ENCODE assay signal across 8 cellular contexts in genomic region chr2:203718087-203718486, GRCh38. TPM values are rescaled to one million over a fixed set of nuclear protein-coding genes. Genes with fewer than 3 reads are reported as not detected.
A peak's percentile ranks its signal among the peaks of the same experiment; 100 is the strongest.
DNase-seq lines count a peak whose midpoint lies in the region; ATAC-seq, FAIRE-seq and TF ChIP-seq lines count a peak whose summit lies in the region.

No MANE protein-coding gene starts in this region.

- intact Hi-C loops in upper lobe of right lung (cut with DNase I): no loop called here
- intact Hi-C loops in sigmoid colon (cut with DNase I): no loop called here

- H3K27me3 ChIP-seq in upper lobe of right lung (no peaks in the 10 kb centered on the region), sigmoid colon (no peaks in the 10 kb centered on the region), neuronal stem cell (ENCODE audit: control insufficient read depth in 3 of 3, insufficient read depth in 3 of 3, low read depth in 1 of 3, low read length in 3 of 3) (peaks cover 0 to 5% (median 0%) of the 10 kb centered on the region in 3 experiments)

- no peak for TF ChIP-seq EP300 in sigmoid colon (IDR thresholded peaks at IDR 0.05)

- no peak for DNase-seq in H54 (ENCODE audit: insufficient read length, low spot score)
- DNase-seq in NK-92 (lab: John Stamatoyannopoulos, UW; ENCODE audit: unreplicated experiment): peak; percentile 34
- peak; percentile 27 to 56 for DNase-seq in cardiac fibroblast (ENCODE audit: low read depth in 2 of 2)
- no peak for DNase-seq in upper lobe of right lung
- DNase-seq in sigmoid colon: no peak
- no peak for DNase-seq in neuronal stem cell (ENCODE audit: low spot score)
- DNase-seq in putamen (ENCODE audit: low spot score): no peak

- H3K18ac ChIP-seq in neuronal stem cell (ENCODE audit: low read length): no peak overlapping the region

- H2AK5ac ChIP-seq in neuronal stem cell (ENCODE audit: low read depth, low read length): no peak overlapping the region

- peak; percentile 11 for FAIRE-seq in H54 (lab: Jason Lieb, UNC)

- H3K27ac ChIP-seq in upper lobe of right lung: no peak overlapping the region
- no peak overlapping the region for H3K27ac ChIP-seq in sigmoid colon
- H3K27ac ChIP-seq in neuronal stem cell (replicated peaks; ENCODE audit: low read length): no peak overlapping the region

- no peak overlapping the region for H2BK120ac ChIP-seq in neuronal stem cell (ENCODE audit: low read depth, low read length)

- ATAC-seq in GM18508 (IDR thresholded peaks at IDR 0.05; ENCODE audit: insufficient read depth, unreplicated experiment): peak; percentile 76
- peak; percentile 46 for ATAC-seq in upper lobe of right lung

- 45 to 85% methylated on average over 3 of the region's 3 CpGs for WGBS in sigmoid colon, 2 donors
- no CpG with 5 or more reads among the region's 3 CpGs for WGBS in neuronal stem cell (ENCODE audit: extremely low coverage in 2 of 2, insufficient read length in 2 of 2, insufficient replicate concordance in 1 of 2), 2 donors

- H4K8ac ChIP-seq in neuronal stem cell (ENCODE audit: low read depth, low read length): no peak overlapping the region

- H3K36me3 ChIP-seq in upper lobe of right lung: no peaks in the 10 kb centered on the region
- H3K36me3 ChIP-seq in sigmoid colon: no peaks in the 10 kb centered on the region
- no peaks in the 10 kb centered on the region for H3K36me3 ChIP-seq in neuronal stem cell (replicated peaks in 1 of 2; ENCODE audit: control insufficient read depth in 2 of 2, insufficient read depth in 2 of 2, low read length in 2 of 2)

- H3K79me1 ChIP-seq in neuronal stem cell (ENCODE audit: low read depth, low read length): no peaks in the 10 kb centered on the region

- peaks cover 13% of the 10 kb centered on the region for H3K4me1 ChIP-seq in upper lobe of right lung
- H3K4me1 ChIP-seq in sigmoid colon: no peaks in the 10 kb centered on the region
- H3K4me1 ChIP-seq in neuronal stem cell (ENCODE audit: control insufficient read depth in 2 of 2, insufficient read depth in 1 of 2, low read depth in 1 of 2, low read length in 2 of 2): peaks cover 4 to 9% of the 10 kb centered on the region in 2 donors

- H2BK15ac ChIP-seq in neuronal stem cell (ENCODE audit: low read length): no peak overlapping the region

- TF ChIP-seq CTCF in cardiac fibroblast (IDR thresholded peaks at IDR 0.05; ENCODE audit: low read depth, low read length): no peak
- no peak for TF ChIP-seq CTCF in upper lobe of right lung (IDR thresholded peaks at IDR 0.05)
- no peak for TF ChIP-seq CTCF in sigmoid colon (IDR thresholded peaks at IDR 0.05)

- no peak overlapping the region for H3K9ac ChIP-seq in neuronal stem cell (ENCODE audit: low read depth, low read length, poor library complexity)

- no peak overlapping the region for H4K91ac ChIP-seq in neuronal stem cell (ENCODE audit: low read depth, low read length, poor library complexity)

- H3K4me3 ChIP-seq in cardiac fibroblast (replicated peaks in 1 of 2; ENCODE audit: low read depth in 2 of 2, low read length in 2 of 2): no peak overlapping the region
- H3K4me3 ChIP-seq in upper lobe of right lung: no peak overlapping the region
- no peak overlapping the region for H3K4me3 ChIP-seq in sigmoid colon
- H3K4me3 ChIP-seq in neuronal stem cell (ENCODE audit: low read length in 2 of 2): no peak overlapping the region

- H3K23ac ChIP-seq in neuronal stem cell (ENCODE audit: low read depth, low read length, poor library complexity): no peak overlapping the region

- TF ChIP-seq POLR2A in H54 (IDR thresholded peaks at IDR 0.05; ENCODE audit: low read depth, low read length): no peak
- TF ChIP-seq POLR2A in sigmoid colon (IDR thresholded peaks at IDR 0.05): no peak

- H3K4me2 ChIP-seq in neuronal stem cell (ENCODE audit: insufficient read depth, low read length, poor library complexity, severe bottlenecking): no peak overlapping the region

- no peak overlapping the region for H2BK5ac ChIP-seq in neuronal stem cell (ENCODE audit: low read length)

- no peak overlapping the region for H3K4ac ChIP-seq in neuronal stem cell (ENCODE audit: low read length)

- no peak overlapping the region for H2AFZ ChIP-seq in neuronal stem cell (ENCODE audit: low read length)

- no peak overlapping the region for H3K14ac ChIP-seq in neuronal stem cell (ENCODE audit: low read length)

- no peaks in the 10 kb centered on the region for H3K9me3 ChIP-seq in upper lobe of right lung
- no peaks in the 10 kb centered on the region for H3K9me3 ChIP-seq in sigmoid colon
- H3K9me3 ChIP-seq in neuronal stem cell (replicated peaks in 1 of 2; ENCODE audit: control insufficient read depth in 2 of 2, insufficient read depth in 1 of 2, low read depth in 1 of 2, low read length in 2 of 2): no peaks in the 10 kb centered on the region

- H2BK12ac ChIP-seq in neuronal stem cell (ENCODE audit: low read length): no peak overlapping the region

RNA-seq across cellular contexts. Expression of gene CD28, which starts 11.6 kb away (rescaled TPM):
- total RNA-seq in upper lobe of right lung: 2.5 TPM
- total RNA-seq in sigmoid colon: 1 to 10 TPM in 2 of 4 donors, under 1 TPM in 2; 0.28 to 2.9 (median 0.95) TPM
- polyA plus RNA-seq in sigmoid colon: 1 to 10 TPM in 2 of 3 donors, under 1 TPM in 1; under 0.01 to 6.2 (median 2.5) TPM
- polyA plus RNA-seq in neuronal stem cell (2013, experiment 1 of 2): not detected
- polyA plus RNA-seq in neuronal stem cell (2013, experiment 2 of 2): not detected

Comparison
In these comparisons a context has a peak if more than half of its experiments do, and no peak if none do; other contexts are left out.
1. DNase-seq: peak in NK-92 (single experiment) and cardiac fibroblast (2 of 2); none in H54 (single experiment), upper lobe of right lung (single experiment), sigmoid colon (single experiment), neuronal stem cell (single experiment) and putamen (single experiment).